8 cellular contexts compared by ENCODE assay signal in genomic region chr3:50502584-50503423, GRCh38. TPM values are rescaled to one million over a fixed set of nuclear protein-coding genes. Genes with fewer than 3 reads are reported as not detected.
A peak's percentile ranks its signal among the peaks of the same experiment; 100 is the strongest.
DNase-seq lines count a peak whose midpoint lies in the region; ATAC-seq and TF ChIP-seq lines count a peak whose summit lies in the region.

No MANE protein-coding gene starts in this region.

- DNase-seq in SJCRH30, result no peak
- DNase-seq in foreskin keratinocyte, result no peak
- DNase-seq in trophoblast cell, result no peak
- DNase-seq in GM03348 (ENCODE audit: low spot score), result no peak
- DNase-seq in NCI-H1105 (lab: John Stamatoyannopoulos, UW), result no peak
- DNase-seq in NK-92 treated with Interleukin-12 subunit alpha and Interleukin-12 subunit beta, amount 100 ng/mL, for 24 hours (lab: John Stamatoyannopoulos, UW), result no peak
- DNase-seq in NCI-H2171 treated with DMSO at 0.1 percent for 48 hours (lab: John Stamatoyannopoulos, UW), result no peak

- H3K36me3 ChIP-seq in ES-I3 (ENCODE audit: insufficient read depth, low read length), result no peaks in the 10 kb centered on the region
- no peaks in the 10 kb centered on the region for H3K36me3 ChIP-seq in SJCRH30
- no peaks in the 10 kb centered on the region for H3K36me3 ChIP-seq in trophoblast cell (ENCODE audit: control insufficient read depth in 1 of 2, insufficient read depth in 2 of 2, low read length in 2 of 2)

- TF ChIP-seq CTCF in foreskin keratinocyte (conservative IDR thresholded peaks at IDR 0.05), result no peak

- H3K4ac ChIP-seq in trophoblast cell (ENCODE audit: low read depth, low read length), result no peak overlapping the region

- H4K12ac ChIP-seq in trophoblast cell (ENCODE audit: low read depth, low read length), result no peak overlapping the region

- H3K14ac ChIP-seq in trophoblast cell (ENCODE audit: low read length), result no peak overlapping the region

- H3K4me3 ChIP-seq in SJCRH30, result peak overlapping the region; percentile 32; the same call in 1 of the 2 replicates
- H3K4me3 ChIP-seq in trophoblast cell (ENCODE audit: low read depth, low read length), result peak overlapping the region; percentile 61

- H3K4me1 ChIP-seq in ES-I3 (ENCODE audit: insufficient read depth, low read length) (peaks cover 8% of the 10 kb centered on the region; the same call in 1 of the 2 replicates), SJCRH30 (no peaks in the 10 kb centered on the region), foreskin keratinocyte (no peaks in the 10 kb centered on the region), trophoblast cell (ENCODE audit: control insufficient read depth in 1 of 2, insufficient read depth in 2 of 2, low read length in 2 of 2) (peaks cover 5 to 6% of the 10 kb centered on the region in 2 experiments)

- no peak overlapping the region for H3K18ac ChIP-seq in trophoblast cell (ENCODE audit: low read length)

- H3K4me2 ChIP-seq in trophoblast cell (ENCODE audit: low read length), result peak overlapping the region; percentile 92

- H3K9me3 ChIP-seq in ES-I3 (ENCODE audit: control insufficient read depth, insufficient read depth, low read length) (no peaks in the 10 kb centered on the region), SJCRH30 (replicated peaks) (no peaks in the 10 kb centered on the region), trophoblast cell (ENCODE audit: insufficient read depth, low read depth, low read length) (peaks cover 10% of the 10 kb centered on the region)

- ATAC-seq in foreskin keratinocyte, result peak; percentile 8

- no peaks in the 10 kb centered on the region for H3K79me1 ChIP-seq in trophoblast cell (ENCODE audit: low read length)

- no peak overlapping the region for H2AK5ac ChIP-seq in trophoblast cell (ENCODE audit: low read length)

- no peak overlapping the region for H4K91ac ChIP-seq in trophoblast cell (ENCODE audit: low read depth, low read length)

- H2AFZ ChIP-seq in trophoblast cell (ENCODE audit: insufficient read depth, low read length, poor library complexity), result peak overlapping the region; percentile 14

- H2BK5ac ChIP-seq in trophoblast cell (ENCODE audit: low read depth, low read length, poor library complexity), result no peak overlapping the region

- no peak overlapping the region for H3K27ac ChIP-seq in SJCRH30
- H3K27ac ChIP-seq in foreskin keratinocyte, result no peak overlapping the region
- no peak overlapping the region for H3K27ac ChIP-seq in trophoblast cell (ENCODE audit: low read depth, low read length)

- no peak overlapping the region for H3K23ac ChIP-seq in trophoblast cell (ENCODE audit: low read length)

- H3K9ac ChIP-seq in ES-I3 (ENCODE audit: low read depth, low read length), result peak overlapping the region; percentile 73
- H3K9ac ChIP-seq in trophoblast cell (ENCODE audit: low read length), result no peak overlapping the region

- no peak overlapping the region for H4K8ac ChIP-seq in trophoblast cell (ENCODE audit: low read depth, low read length)

- H3K79me2 ChIP-seq in trophoblast cell (ENCODE audit: control insufficient read depth, insufficient read depth, low read length, poor library complexity), result no peaks in the 10 kb centered on the region

- WGBS in trophoblast cell (ENCODE audit: extremely low coverage, insufficient coverage, insufficient read length), result no CpG with 5 or more reads among the region's 79 CpGs

- H3K27me3 ChIP-seq in SJCRH30 (peaks cover 19% of the 10 kb centered on the region; the same call in 1 of the 2 replicates), foreskin keratinocyte (peaks cover 80% of the 10 kb centered on the region), trophoblast cell (ENCODE audit: insufficient read depth, low read length) (peaks cover 34% of the 10 kb centered on the region)

- no peak overlapping the region for H2BK120ac ChIP-seq in trophoblast cell (ENCODE audit: insufficient read depth, low read length, poor library complexity)

- no peak overlapping the region for H2BK12ac ChIP-seq in trophoblast cell (ENCODE audit: low read length)

RNA-seq across cellular contexts. Expression of gene CACNA2D2, which starts 0.6 kb away (rescaled TPM):
- total RNA-seq in SJCRH30 (2014; rRNA removed; shearing (Covaris generic)), result not detected in 2 replicates
- total RNA-seq in foreskin keratinocyte, result 0.04 TPM in 1 of 2 replicates, not detected in the other
- polyA plus RNA-seq in foreskin keratinocyte, result 0.02 TPM in 1 of 2 replicates, not detected in the other
- 0.22 and 0.26 TPM in 2 replicates for polyA plus RNA-seq in trophoblast cell (2013)
